In genomic region chr1:225915538-225915991, GRCh38 we compare ENCODE assay signal across 18 cellular contexts. TPM values are rescaled to one million over a fixed set of nuclear protein-coding genes. Genes with fewer than 3 reads are reported as not detected.
DNase-seq lines count a peak whose midpoint lies in the region; ATAC-seq and TF ChIP-seq lines count a peak whose summit lies in the region.
"Had no signal": no experiment of that assay in that cellular context is flagged by ENCODE, and none has a peak within 500 bp of the region (broad histone marks: within the 10 kb centered on the region; RNA-seq: fewer than 3 reads in every experiment).

No MANE protein-coding gene starts in this region.

- H3K36me3 Mint-ChIP-seq in activated CD8-positive, alpha-beta memory T cell treated with anti-CD3 and anti-CD28 coated beads, Interleukin-2, amount 10 ng/mL, durations not matched to agents 7 days and 5 days: peaks cover 25% of the 10 kb centered on the region

- H3K27me3 Mint-ChIP-seq in activated CD8-positive, alpha-beta memory T cell treated with anti-CD3 and anti-CD28 coated beads, Interleukin-2, amount 10 ng/mL, durations not matched to agents 7 days and 5 days: no peaks in the 10 kb centered on the region
- H3K27me3 Mint-ChIP-seq: activated naive CD8-positive, alpha-beta T cell treated with anti-CD3 and anti-CD28 coated beads for 36 hours; naive B cell had no signal

- DNase-seq in AG10803 (ENCODE audit: low read depth): peak; percentile 18
- peak; percentile 88 for DNase-seq in DMS79 treated with DMSO at 0.1 percent for 48 hours (lab: John Stamatoyannopoulos, UW)
- peak; percentile 47 for DNase-seq in NCI-H524 treated with DMSO at 0.1 percent for 48 hours (lab: John Stamatoyannopoulos, UW)
- DNase-seq in NCI-H446 treated with DMSO at 0.1 percent for 48 hours (lab: John Stamatoyannopoulos, UW): no peak
- DNase-seq in AG08396 (ENCODE audit: low spot score): no peak
- no peak for DNase-seq in activated CD8-positive, alpha-beta memory T cell treated with anti-CD3 and anti-CD28 coated beads, Interleukin-2, amount 10 ng/mL, durations not matched to agents 7 days and 5 days
- no peak for DNase-seq in epidermal melanocyte (ENCODE audit: insufficient read length, low spot score)
- DNase-seq: activated CD4-positive, CD25-positive, alpha-beta regulatory T cell treated with anti-CD3 and anti-CD28 coated beads, Interleukin-2, amount 50 U/mL, for 72 hours; activated naive CD8-positive, alpha-beta T cell treated with anti-CD3 and anti-CD28 coated beads for 36 hours; AML-193; IMR-90; left ventricle myocardium superior; naive B cell; PC-9; retina had no signal

- peaks cover 20% of the 10 kb centered on the region for H3K4me1 Mint-ChIP-seq in activated CD8-positive, alpha-beta memory T cell treated with anti-CD3 and anti-CD28 coated beads, Interleukin-2, amount 10 ng/mL, durations not matched to agents 7 days and 5 days

- TF ChIP-seq CTCF in AG10803 (conservative IDR thresholded peaks at IDR 0.05; ENCODE audit: low read length): no peak

- peak; percentile 24 for ATAC-seq in esophagus mucosa
- ATAC-seq in activated CD8-positive, alpha-beta memory T cell treated with anti-CD3 and anti-CD28 coated beads, Interleukin-2, amount 10 ng/mL, durations not matched to agents 7 days and 5 days: no peak
- ATAC-seq: left ventricle myocardium superior had no signal

- H3K9me3 Mint-ChIP-seq in activated CD8-positive, alpha-beta memory T cell treated with anti-CD3 and anti-CD28 coated beads, Interleukin-2, amount 10 ng/mL, durations not matched to agents 7 days and 5 days (ENCODE audit: low read depth): no peaks in the 10 kb centered on the region
- H3K9me3 Mint-ChIP-seq: activated naive CD8-positive, alpha-beta T cell treated with anti-CD3 and anti-CD28 coated beads for 36 hours; naive B cell had no signal

- H3K4me3 Mint-ChIP-seq in activated CD8-positive, alpha-beta memory T cell treated with anti-CD3 and anti-CD28 coated beads, Interleukin-2, amount 10 ng/mL, durations not matched to agents 7 days and 5 days: no peak overlapping the region
- H3K4me3 Mint-ChIP-seq: activated naive CD8-positive, alpha-beta T cell treated with anti-CD3 and anti-CD28 coated beads for 36 hours; naive B cell had no signal

- CTCF ChIA-PET in activated CD8-positive, alpha-beta memory T cell treated with anti-CD3 and anti-CD28 coated beads, Interleukin-2, amount 10 ng/mL, durations not matched to agents 7 days and 5 days (lab: Charles Lee): interaction anchor here (1.0 to 1.1 kb wide), 2 partner anchors 138 to 441 kb away, joined by 3 to 5 read pairs; no protein-coding TSS in a partner anchor

- H3K4me3 ChIP-seq in AG10803 (ENCODE audit: low read length): no peak overlapping the region
- H3K4me3 ChIP-seq: PC-9, tibial nerve had no signal

- no peak overlapping the region for H3K27ac Mint-ChIP-seq in activated CD8-positive, alpha-beta memory T cell treated with anti-CD3 and anti-CD28 coated beads, Interleukin-2, amount 10 ng/mL, durations not matched to agents 7 days and 5 days
- H3K27ac Mint-ChIP-seq: activated naive CD8-positive, alpha-beta T cell treated with anti-CD3 and anti-CD28 coated beads for 36 hours; naive B cell had no signal

RNA-seq across cellular contexts. Expression of gene PYCR2, which starts 8.5 kb away (rescaled TPM):
- total RNA-seq in esophagus mucosa: 25.7 TPM
- total RNA-seq in activated CD8-positive, alpha-beta memory T cell treated with anti-CD3 and anti-CD28 coated beads, Interleukin-2, amount 10 ng/mL, durations not matched to agents 7 days and 5 days: 100 to 1,000 TPM; 103 to 106 TPM

RNA-seq across cellular contexts. Expression of gene LEFTY2, which starts 25.5 kb away (rescaled TPM):
- not detected for total RNA-seq in esophagus mucosa
- not detected for total RNA-seq in activated CD8-positive, alpha-beta memory T cell treated with anti-CD3 and anti-CD28 coated beads, Interleukin-2, amount 10 ng/mL, durations not matched to agents 7 days and 5 days
- total RNA-seq: activated naive CD8-positive, alpha-beta T cell treated with anti-CD3 and anti-CD28 coated beads for 36 hours; IMR-90; PC-9; T-helper 1 cell treated with Interleukin-12 subunit alpha and Interleukin-12 subunit beta and Interleukin-4 antibody, amounts not matched to agents 30 ng/mL and 1 ng/mL, for 36 hours; tibial nerve had no signal

RNA-seq across cellular contexts. Expression of gene LEFTY1, which starts 26.6 kb away (rescaled TPM):
- not detected for total RNA-seq in esophagus mucosa
- not detected for total RNA-seq in activated CD8-positive, alpha-beta memory T cell treated with anti-CD3 and anti-CD28 coated beads, Interleukin-2, amount 10 ng/mL, durations not matched to agents 7 days and 5 days
- total RNA-seq: IMR-90; left ventricle myocardium superior; PC-9; T-helper 1 cell treated with Interleukin-12 subunit alpha and Interleukin-12 subunit beta and Interleukin-4 antibody, amounts not matched to agents 30 ng/mL and 1 ng/mL, for 36 hours had no signal

RNA-seq across cellular contexts. Expression of gene TMEM63A, which starts 33.4 kb away (rescaled TPM):
- total RNA-seq in esophagus mucosa: 23.0 TPM
- total RNA-seq in activated CD8-positive, alpha-beta memory T cell treated with anti-CD3 and anti-CD28 coated beads, Interleukin-2, amount 10 ng/mL, durations not matched to agents 7 days and 5 days: 10 to 100 TPM; 50.4 to 58.7 TPM

Comparison
In these comparisons a context has a peak if more than half of its experiments do, and no peak if none do; other contexts are left out.
1. DNase-seq: peak in AG10803 (single experiment), DMS79 treated with DMSO at 0.1 percent for 48 hours (single experiment) and NCI-H524 treated with DMSO at 0.1 percent for 48 hours (single experiment); none in NCI-H446 treated with DMSO at 0.1 percent for 48 hours (single experiment), AG08396 (single experiment), activated CD8-positive, alpha-beta memory T cell treated with anti-CD3 and anti-CD28 coated beads, Interleukin-2, amount 10 ng/mL, durations not matched to agents 7 days and 5 days (single experiment) and epidermal melanocyte (single experiment).